Comparison of ENCODE assay signal across 8 cellular contexts in genomic region chr9:40992472-40992821, GRCh38.
DNase-seq lines count a peak whose midpoint lies in the region; ATAC-seq, FAIRE-seq and TF ChIP-seq lines count a peak whose summit lies in the region.
"Not testable (repeated sequence)": the region's sequence is repeated elsewhere in the genome, so short reads cannot be mapped to it uniquely, and the experiment has no call there.

No MANE protein-coding gene starts in this region.

- POLR2A ChIA-PET in BJ (lab: Charles Lee), result not testable (repeated sequence)

- not testable (repeated sequence) for H2BK15ac ChIP-seq in mesendoderm (replicated peaks; ENCODE audit: low read depth)

- not testable (repeated sequence) for H3K18ac ChIP-seq in mesendoderm (ENCODE audit: low read length)

- H3K56ac ChIP-seq in mesendoderm (ENCODE audit: low read length), result peak overlapping the region; percentile 83

- not testable (repeated sequence) for H3K79me2 ChIP-seq in mesendoderm (ENCODE audit: control insufficient read depth, insufficient read depth, low read length)

- H3K9ac ChIP-seq in adipocyte (ENCODE audit: low read length), result peak overlapping the region; percentile 99
- H3K9ac ChIP-seq in mesendoderm (ENCODE audit: low read length), result peak overlapping the region; percentile 77

- H3K9me3 ChIP-seq in adipocyte (ENCODE audit: control insufficient read depth, low read length), result not testable (repeated sequence)

- H3K27me3 ChIP-seq in BJ (ENCODE audit: control insufficient read depth, insufficient read depth, low read length); adipocyte (replicated peaks; ENCODE audit: control insufficient read depth, insufficient read depth, low read length); mesendoderm (ENCODE audit: insufficient read depth, low read length, poor library complexity): not testable (repeated sequence)

- not testable (repeated sequence) for H3K79me1 ChIP-seq in mesendoderm (ENCODE audit: low read length)

- WGBS in mesendoderm (ENCODE audit: extremely low coverage, insufficient coverage, low lambda C conversion rate), result no CpG with 5 or more reads among the region's 25 CpGs

- peak overlapping the region; percentile 7 for H3K4me2 ChIP-seq in mesendoderm (ENCODE audit: low read length)

- CTCF ChIA-PET in BJ (lab: Yijun Ruan, JAX), result interaction anchor here (1.2 to 1.4 kb wide), 2 partner anchors 8 to 79 kb away, joined by 3 to 7 read pairs; no protein-coding TSS in a partner anchor

- DNase-seq in BJ (ENCODE audit: low read depth); Jurkat, Clone E6-1 (ENCODE audit: low read depth, low spot score); fibroblast of the aortic adventitia (ENCODE audit: low read depth); mesendoderm: not testable (repeated sequence)
- DNase-seq in GM19239 (ENCODE audit: insufficient read length, low spot score) (peak; percentile 4), adipocyte (ENCODE audit: low read depth) (peak; percentile 69)
- DNase-seq in stimulated activated CD4-positive, alpha-beta T cell treated with anti-CD3 and anti-CD28 coated beads, Interleukin-2, amount 100 ng/mL, for 24 hours, result peak; percentile 51 to 56

- H3K4me3 ChIP-seq in BJ (ENCODE audit: low read depth, low read length), result peak overlapping the region; percentile 72
- peak overlapping the region; percentile 85 for H3K4me3 ChIP-seq in Jurkat, Clone E6-1 (ENCODE audit: low read length)
- H3K4me3 ChIP-seq in adipocyte (ENCODE audit: low read length), result peak overlapping the region; percentile 96
- H3K4me3 ChIP-seq in fibroblast of the aortic adventitia (ENCODE audit: low read depth, low read length), result peak overlapping the region; percentile 96
- H3K4me3 ChIP-seq in mesendoderm (ENCODE audit: low read length), result peak overlapping the region; percentile 64

- peak; percentile 22 for ATAC-seq in HG02840 (IDR thresholded peaks at IDR 0.05; ENCODE audit: low FRiP score, unreplicated experiment)

- not testable (repeated sequence) for H3K23ac ChIP-seq in mesendoderm (ENCODE audit: low read length)

- H2AK5ac ChIP-seq in mesendoderm (ENCODE audit: low read length), result not testable (repeated sequence)

- H3K36me3 ChIP-seq in BJ (ENCODE audit: control insufficient read depth, insufficient read depth, low read length); adipocyte (ENCODE audit: control insufficient read depth, insufficient read depth, low read length, severe bottlenecking); mesendoderm (ENCODE audit: control insufficient read depth, insufficient read depth, low read length): not testable (repeated sequence)

- H2BK120ac ChIP-seq in mesendoderm (ENCODE audit: low read depth, low read length), result not testable (repeated sequence)

- H4K8ac ChIP-seq in mesendoderm (ENCODE audit: low read depth, low read length), result not testable (repeated sequence)

- H3K27ac ChIP-seq in mesendoderm (ENCODE audit: low read depth, low read length), result peak overlapping the region; percentile 19

- H4K5ac ChIP-seq in mesendoderm (ENCODE audit: low read length), result not testable (repeated sequence)

- not testable (repeated sequence) for FAIRE-seq in GM19239 (lab: Jason Lieb, UNC)

- not testable (repeated sequence) for H3K4ac ChIP-seq in mesendoderm (ENCODE audit: low read depth, low read length)

- TF ChIP-seq CTCF in BJ (IDR thresholded peaks at IDR 0.05; ENCODE audit: insufficient read depth, low read depth, low read length); fibroblast of the aortic adventitia (IDR thresholded peaks at IDR 0.05; ENCODE audit: insufficient read depth, low read length): not testable (repeated sequence)

- not testable (repeated sequence) for H2BK5ac ChIP-seq in mesendoderm (ENCODE audit: low read length)

- H3K4me1 ChIP-seq in adipocyte (ENCODE audit: control insufficient read depth, insufficient read depth, low read length), result peaks cover 16% of the 10 kb centered on the region
- not testable (repeated sequence) for H3K4me1 ChIP-seq in mesendoderm (ENCODE audit: control insufficient read depth, low read depth, low read length)
